Comparison of ENCODE assay signal across 8 cellular contexts in genomic region chr16:29190971-29191431, GRCh38.
DNase-seq lines count a peak whose midpoint lies in the region; ATAC-seq and TF ChIP-seq lines count a peak whose summit lies in the region.
"Not testable (repeated sequence)": the region's sequence is repeated elsewhere in the genome, so short reads cannot be mapped to it uniquely, and the experiment has no call there.

No MANE protein-coding gene starts in this region.

- H3K14ac ChIP-seq in IMR-90 (replicated peaks; ENCODE audit: low read depth, low read length), result not testable (repeated sequence)

- H3K23ac ChIP-seq in IMR-90 (ENCODE audit: low read depth, low read length), result not testable (repeated sequence)

- H2BK5ac ChIP-seq in IMR-90 (ENCODE audit: low read depth, low read length, poor library complexity, severe bottlenecking), result not testable (repeated sequence)

- BruUV-seq in IMR-90 (replicated peaks; lab: Mats Ljungman, UMichigan), result not testable (repeated sequence)

- not testable (repeated sequence) for H3K27ac Mint-ChIP-seq in chondrocyte (ENCODE audit: unreplicated experiment)

- H3K9me1 ChIP-seq in IMR-90 (ENCODE audit: insufficient read depth, low read length), result peaks cover 15% of the 10 kb centered on the region; the same call in 1 of the 2 replicates

- not testable (repeated sequence) for H3K79me2 ChIP-seq in osteoblast (ENCODE audit: insufficient read depth, low read length)

- not testable (repeated sequence) for H3K56ac ChIP-seq in IMR-90 (ENCODE audit: extremely low read depth, insufficient read depth, low read length)

- not testable (repeated sequence) for H3K18ac ChIP-seq in IMR-90 (ENCODE audit: low read depth, low read length)

- CTCF ChIA-PET in IMR-90 (lab: Yijun Ruan, JAX), result not testable (repeated sequence)

- intact Hi-C loops in IMR-90 (cut with micrococcal nuclease); heart left ventricle (cut with DNase I); spleen (cut with DNase I; ENCODE audit: low total_unique reads); uterus (cut with DNase I; ENCODE audit: low total_unique reads): not testable (repeated sequence)

- WGBS in IMR-90 (ENCODE audit: extremely low coverage in 2 of 2, insufficient read length in 1 of 2), 2 experiments, result no CpG with 5 or more reads among the region's 16 CpGs
- WGBS in heart left ventricle, 4 donors, result 83 to 92% (median 91%) methylated on average over 1 to 16 of the region's 16 CpGs
- 90 to 100% (median 95%) methylated on average over 5 to 16 of the region's 16 CpGs for WGBS in spleen, 5 donors

- ATAC-seq in IMR-90 (ENCODE audit: low read depth); RWPE2 (ENCODE audit: low read depth); left lobe of liver: not testable (repeated sequence)
- ATAC-seq in heart left ventricle, result peak in 1 of 4 donors; percentile 47

- dilution Hi-C loops in IMR-90 (cut with HindIII; ENCODE audit: low sequenced_read_pairs, unreplicated experiment), result not testable (repeated sequence)

- H3K9me3 ChIP-seq in IMR-90 (ENCODE audit: control insufficient read depth, insufficient read depth, low read length); RWPE2 (ENCODE audit: severe bottlenecking); heart left ventricle; osteoblast (ENCODE audit: low read depth, low read length); spleen; uterus: not testable (repeated sequence)

- H3K4me1 ChIP-seq in IMR-90 (ENCODE audit: control insufficient read depth, insufficient read depth, low read length); RWPE2 (ENCODE audit: insufficient read depth, poor library complexity, severe bottlenecking); heart left ventricle; osteoblast (ENCODE audit: insufficient read depth, low read length); spleen; uterus: not testable (repeated sequence)

- not testable (repeated sequence) for H4K91ac ChIP-seq in IMR-90 (ENCODE audit: insufficient read depth, low read depth, low read length)

- H3K4me1 Mint-ChIP-seq in chondrocyte (ENCODE audit: low read depth), result not testable (repeated sequence)

- not testable (repeated sequence) for H3K27me3 ChIP-seq in IMR-90 (ENCODE audit: control insufficient read depth, insufficient read depth, low read length); RWPE2 (ENCODE audit: insufficient read depth, poor library complexity, severe bottlenecking); heart left ventricle; osteoblast (ENCODE audit: insufficient read depth, low read length); spleen (replicated peaks in 1 of 7); uterus

- not testable (repeated sequence) for H4K8ac ChIP-seq in IMR-90 (ENCODE audit: low read depth in 2 of 2, low read length in 2 of 2)

- not testable (repeated sequence) for DNase-seq in IMR-90
- peak; percentile 34 for DNase-seq in RWPE2 (ENCODE audit: low spot score)
- DNase-seq in chondrocyte (ENCODE audit: low spot score), result peak; percentile 54
- peak in 3 of 5 donors; percentile 5 to 60 (median 38) for DNase-seq in heart left ventricle
- DNase-seq in left lobe of liver (ENCODE audit: low spot score), result peak; percentile 40
- peak; percentile 49 for DNase-seq in osteoblast (ENCODE audit: insufficient read length, low spot score, missing footprints)
- peak; percentile 62 for DNase-seq in spleen
- DNase-seq in uterus, result peak; percentile 27 to 47

- H3K27ac ChIP-seq in IMR-90 (ENCODE audit: insufficient read depth, low read length); RWPE2 (ENCODE audit: poor library complexity, severe bottlenecking); heart left ventricle; osteoblast (ENCODE audit: low read depth, low read length); spleen; uterus: not testable (repeated sequence)

- not testable (repeated sequence) for H3K27me3 Mint-ChIP-seq in chondrocyte (ENCODE audit: low read depth)

- not testable (repeated sequence) for H3K4me3 ChIP-seq in IMR-90 (ENCODE audit: insufficient read depth, low read depth, low read length); RWPE2 (ENCODE audit: severe bottlenecking); heart left ventricle; osteoblast (ENCODE audit: insufficient read depth, low read length); spleen; uterus

- not testable (repeated sequence) for H3K79me1 ChIP-seq in IMR-90 (ENCODE audit: low read depth in 1 of 2, low read length in 2 of 2)

- not testable (repeated sequence) for H4K5ac ChIP-seq in IMR-90 (ENCODE audit: low read depth, low read length)

- H3K4ac ChIP-seq in IMR-90 (ENCODE audit: low read depth, low read length), result 0 out of 2 replicates have a peak overlapping the region, but pooled peaks have one; percentile 3

- TF ChIP-seq RAD21 in IMR-90 (IDR thresholded peaks at IDR 0.05; ENCODE audit: low read length), result not testable (repeated sequence)

- TF ChIP-seq CTCF in IMR-90 (conservative IDR thresholded peaks at IDR 0.05; ENCODE audit: low read depth, low read length); RWPE2 (IDR thresholded peaks at IDR 0.05; ENCODE audit: poor library complexity, severe bottlenecking); chondrocyte (IDR thresholded peaks at IDR 0.05); heart left ventricle (IDR thresholded peaks at IDR 0.05); osteoblast (IDR thresholded peaks at IDR 0.05; ENCODE audit: extremely low read depth, low read depth, low read length); spleen (IDR thresholded peaks at IDR 0.05 in 8 of 11, conservative IDR thresholded peaks at IDR 0.05 in 3 of 11); uterus (IDR thresholded peaks at IDR 0.05): not testable (repeated sequence)

- not testable (repeated sequence) for H2BK20ac ChIP-seq in IMR-90 (ENCODE audit: low read depth, low read length)

- H3K36me3 ChIP-seq in IMR-90 (ENCODE audit: control insufficient read depth, insufficient read depth, low read length); RWPE2 (ENCODE audit: low read depth); heart left ventricle; osteoblast (ENCODE audit: insufficient read depth, low read length); spleen; uterus: not testable (repeated sequence)

- H3K4me3 Mint-ChIP-seq in chondrocyte (ENCODE audit: unreplicated experiment), result not testable (repeated sequence)

- H2BK120ac ChIP-seq in IMR-90 (ENCODE audit: low read depth, low read length), result not testable (repeated sequence)

- not testable (repeated sequence) for H3K36me3 Mint-ChIP-seq in chondrocyte (ENCODE audit: low read depth)

- not testable (repeated sequence) for H4K20me1 ChIP-seq in IMR-90 (ENCODE audit: insufficient read depth, low read length); osteoblast (ENCODE audit: insufficient read depth, low read length)

- H2AK9ac ChIP-seq in IMR-90 (replicated peaks; ENCODE audit: low read depth, low read length, poor library complexity), result not testable (repeated sequence)

- POLR2A ChIA-PET in IMR-90 (lab: Charles Lee; ENCODE audit: unreplicated experiment), result not testable (repeated sequence)

- not testable (repeated sequence) for H3K9me3 Mint-ChIP-seq in chondrocyte (ENCODE audit: low read depth)

- H3K4me2 ChIP-seq in IMR-90 (ENCODE audit: low read depth, low read length); osteoblast (ENCODE audit: insufficient read depth, low read length): not testable (repeated sequence)

- in situ Hi-C loops in IMR-90 (cut with MboI; ENCODE audit: low sequenced_read_pairs), result not testable (repeated sequence)

- H2AK5ac ChIP-seq in IMR-90 (ENCODE audit: low read depth, low read length), result peak overlapping the region; percentile 82

- not testable (repeated sequence) for H3K9ac ChIP-seq in IMR-90 (ENCODE audit: low read depth, low read length)

- H2AFZ ChIP-seq in IMR-90 (replicated peaks; ENCODE audit: low read length, poor library complexity); osteoblast (ENCODE audit: low read length): not testable (repeated sequence)

- not testable (repeated sequence) for TF ChIP-seq POLR2A in IMR-90 (IDR thresholded peaks at IDR 0.05; ENCODE audit: low read depth, low read length); heart left ventricle (IDR thresholded peaks at IDR 0.05); spleen (IDR thresholded peaks at IDR 0.05); uterus (IDR thresholded peaks at IDR 0.05)

- H2BK15ac ChIP-seq in IMR-90 (ENCODE audit: low read depth, low read length), result not testable (repeated sequence)
